14 cellular contexts compared by ENCODE assay signal in the genomic region with DNA sequence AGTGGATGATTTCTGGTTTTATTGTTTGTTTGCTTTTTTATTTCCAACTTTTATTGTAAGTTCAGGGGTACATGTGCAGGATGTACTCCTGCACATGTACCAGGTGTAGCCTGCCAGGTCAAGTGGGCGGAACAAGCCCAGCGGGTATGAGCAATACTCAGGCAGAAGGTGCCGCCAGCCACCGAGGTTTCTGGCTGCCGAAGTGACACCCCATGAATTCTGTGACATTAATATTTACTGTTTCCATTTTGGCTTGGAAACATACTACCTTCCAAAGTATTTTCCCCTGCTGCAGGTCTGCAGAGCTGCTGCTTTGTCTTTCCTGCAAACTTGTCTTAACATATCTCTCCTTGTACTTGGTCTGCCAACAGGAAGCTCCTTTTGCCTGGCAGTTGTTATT.
DNase-seq lines count a peak whose midpoint lies in the region; ATAC-seq and TF ChIP-seq lines count a peak whose summit lies in the region.
"Had no signal": no experiment of that assay in that cellular context is flagged by ENCODE, and none has a peak within 500 bp of the region (broad histone marks: within the 10 kb centered on the region; RNA-seq: fewer than 3 reads in every experiment).

No MANE protein-coding gene starts in this region.

- H3K9me3 Mint-ChIP-seq in T-helper 2 cell treated with Interferon-gamma antibody and Interleukin-4, amounts not matched to agents 5 μg/mL and 100 μg/mL, for 36 hours = peaks cover 3% of the 10 kb centered on the region
- no peaks in the 10 kb centered on the region for H3K9me3 Mint-ChIP-seq in central memory CD8-positive, alpha-beta T cell
- H3K9me3 Mint-ChIP-seq in nephron progenitor cell = peaks cover 24% of the 10 kb centered on the region

- no peak for DNase-seq in T-helper 2 cell treated with Interferon-gamma antibody and Interleukin-4, amounts not matched to agents 5 μg/mL and 100 μg/mL, for 36 hours (ENCODE audit: low spot score)
- no peak for DNase-seq in T-helper 2 cell
- DNase-seq in HT-29 (ENCODE audit: low spot score) = peak; percentile 50
- DNase-seq in central memory CD8-positive, alpha-beta T cell (ENCODE audit: low spot score in 2 of 2) = no peak
- DNase-seq in nephron progenitor cell = no peak
- DNase-seq in psoas muscle = no peak
- DNase-seq in NCI-H2029 treated with DMSO at 0.1 percent for 48 hours (lab: John Stamatoyannopoulos, UW) = no peak
- DNase-seq: aorta, gastrocnemius medialis, IMR-90, NCI-H1436, NCI-H69, SHP77 treated with DMSO at 0.1 percent for 48 hours had no signal

- H3K27me3 ChIP-seq in psoas muscle (ENCODE audit: insufficient read depth in 3 of 3, low read length in 2 of 3) = no peaks in the 10 kb centered on the region
- H3K27me3 ChIP-seq: gastrocnemius medialis had no signal

- H3K4me1 ChIP-seq in psoas muscle = peaks cover 12% of the 10 kb centered on the region

- no peaks in the 10 kb centered on the region for H3K36me3 Mint-ChIP-seq in T-helper 2 cell treated with Interferon-gamma antibody and Interleukin-4, amounts not matched to agents 5 μg/mL and 100 μg/mL, for 36 hours (ENCODE audit: low read depth)
- H3K36me3 Mint-ChIP-seq in central memory CD8-positive, alpha-beta T cell (ENCODE audit: insufficient read depth) = no peaks in the 10 kb centered on the region
- H3K36me3 Mint-ChIP-seq in nephron progenitor cell (ENCODE audit: low read depth) = peaks cover 55% of the 10 kb centered on the region

- H3K36me3 ChIP-seq in psoas muscle (ENCODE audit: insufficient read depth in 1 of 2, low read depth in 1 of 2) = no peaks in the 10 kb centered on the region
- H3K36me3 ChIP-seq: gastrocnemius medialis had no signal

- intact Hi-C loops in psoas muscle (cut with DNase I) = no loop called here

- TF ChIP-seq CTCF in nephron progenitor cell (IDR thresholded peaks at IDR 0.05) = no peak
- TF ChIP-seq CTCF in psoas muscle (IDR thresholded peaks at IDR 0.05) = no peak

- H3K9me3 ChIP-seq in psoas muscle = no peaks in the 10 kb centered on the region
- H3K9me3 ChIP-seq: gastrocnemius medialis had no signal

- H3K27ac Mint-ChIP-seq in T-helper 2 cell treated with Interferon-gamma antibody and Interleukin-4, amounts not matched to agents 5 μg/mL and 100 μg/mL, for 36 hours = peak overlapping the region; percentile 11
- peak overlapping the region; percentile 38 for H3K27ac Mint-ChIP-seq in central memory CD8-positive, alpha-beta T cell (ENCODE audit: low read depth)
- peak overlapping the region; percentile 74 for H3K27ac Mint-ChIP-seq in nephron progenitor cell

- H3K4me1 Mint-ChIP-seq in T-helper 2 cell treated with Interferon-gamma antibody and Interleukin-4, amounts not matched to agents 5 μg/mL and 100 μg/mL, for 36 hours (ENCODE audit: low read depth) = peaks cover 23% of the 10 kb centered on the region
- peaks cover 64% of the 10 kb centered on the region for H3K4me1 Mint-ChIP-seq in central memory CD8-positive, alpha-beta T cell
- H3K4me1 Mint-ChIP-seq in nephron progenitor cell = peaks cover 17% of the 10 kb centered on the region

- no peak overlapping the region for H3K4me3 Mint-ChIP-seq in T-helper 2 cell treated with Interferon-gamma antibody and Interleukin-4, amounts not matched to agents 5 μg/mL and 100 μg/mL, for 36 hours
- H3K4me3 Mint-ChIP-seq in central memory CD8-positive, alpha-beta T cell = no peak overlapping the region
- no peak overlapping the region for H3K4me3 Mint-ChIP-seq in nephron progenitor cell

- 54 to 69% (median 55%) methylated on average over 5 of the region's 5 CpGs for WGBS in psoas muscle, 3 donors

- H3K27me3 Mint-ChIP-seq in T-helper 2 cell treated with Interferon-gamma antibody and Interleukin-4, amounts not matched to agents 5 μg/mL and 100 μg/mL, for 36 hours (ENCODE audit: low read depth) = no peaks in the 10 kb centered on the region
- H3K27me3 Mint-ChIP-seq in central memory CD8-positive, alpha-beta T cell = no peaks in the 10 kb centered on the region
- no peaks in the 10 kb centered on the region for H3K27me3 Mint-ChIP-seq in nephron progenitor cell (ENCODE audit: low read depth, poor library complexity)

- no peak overlapping the region for H3K4me3 ChIP-seq in psoas muscle
- H3K4me3 ChIP-seq: gastrocnemius medialis had no signal

- H3K27ac ChIP-seq in psoas muscle = no peak overlapping the region
- H3K27ac ChIP-seq: gastrocnemius medialis had no signal

- no peak for ATAC-seq in central memory CD8-positive, alpha-beta T cell (replicated peaks; ENCODE audit: extremely low read depth, poor library complexity, severe bottlenecking)
- ATAC-seq in GM19463 (IDR thresholded peaks at IDR 0.05; ENCODE audit: unreplicated experiment) (no peak), psoas muscle (no peak)
- ATAC-seq: gastrocnemius medialis had no signal

Comparison
In these comparisons a context has a peak if more than half of its experiments do, and no peak if none do; other contexts are left out.
1. H3K27ac Mint-ChIP-seq: peak in every context shown above with its lines; median percentile 74 in nephron progenitor cell; 38 in central memory CD8-positive, alpha-beta T cell; 11 in T-helper 2 cell treated with Interferon-gamma antibody and Interleukin-4, amounts not matched to agents 5 μg/mL and 100 μg/mL, for 36 hours.